ENCODE assay signal across 1 cellular context in genomic region chr3:149373235-149374125, GRCh38.
TF ChIP-seq lines count a peak whose summit lies in the region.

No MANE protein-coding gene starts in this region.

TF ChIP-seq in A549, 52 proteins besides CTCF, POLR2A, EP300 and RAD21 (continued from another document):
- TF ChIP-seq, protein P1, sequence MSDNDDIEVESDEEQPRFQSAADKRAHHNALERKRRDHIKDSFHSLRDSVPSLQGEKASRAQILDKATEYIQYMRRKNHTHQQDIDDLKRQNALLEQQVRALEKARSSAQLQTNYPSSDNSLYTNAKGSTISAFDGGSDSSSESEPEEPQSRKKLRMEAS (IDR thresholded peaks at IDR 0.05): peak; percentile 26; the same call in 1 of the 2 replicates
- TF ChIP-seq PHF8 (IDR thresholded peaks at IDR 0.05; ENCODE audit: borderline replicate concordance, low read depth) (no peak), NR3C1 (IDR thresholded peaks at IDR 0.05) (no peak), JUNB (IDR thresholded peaks at IDR 0.05) (peak; percentile 79), MAFK (IDR thresholded peaks at IDR 0.05; ENCODE audit: partially characterized antibody) (peak; percentile 99), GATA3 (IDR thresholded peaks at IDR 0.05; ENCODE audit: borderline replicate concordance) (peak; percentile 71), CHD2 (IDR thresholded peaks at IDR 0.05; ENCODE audit: low read length, partially characterized antibody) (no peak), MYC (IDR thresholded peaks at IDR 0.05; ENCODE audit: borderline replicate concordance, low read length) (no peak), HOXB13 (CRISPR knock-in tag; IDR thresholded peaks at IDR 0.05; ENCODE audit: low read depth) (no peak; the same call in 1 of the 2 replicates), EHMT2 (IDR thresholded peaks at IDR 0.05; ENCODE audit: low read depth) (no peak), NPAS2 (CRISPR knock-in tag; IDR thresholded peaks at IDR 0.05; ENCODE audit: borderline replicate concordance) (no peak), RNF2 (IDR thresholded peaks at IDR 0.05; ENCODE audit: borderline replicate concordance, low read depth) (no peak), CHD4 (IDR thresholded peaks at IDR 0.05; ENCODE audit: borderline replicate concordance) (no peak), PBX3 (IDR thresholded peaks at IDR 0.05) (no peak), CBX2 (IDR thresholded peaks at IDR 0.05; ENCODE audit: borderline replicate concordance, low read depth) (no peak), SMC3 (IDR thresholded peaks at IDR 0.05) (0 out of 3 replicates have a peak, but pooled peaks have one; percentile 20), ESRRA (IDR thresholded peaks at IDR 0.05; ENCODE audit: borderline replicate concordance, low read length) (no peak), USF2 (IDR thresholded peaks at IDR 0.05) (no peak), ZC3H11A (IDR thresholded peaks at IDR 0.05) (no peak), KDM1A (IDR thresholded peaks at IDR 0.05; ENCODE audit: low read depth) (no peak), SREBF2 (IDR thresholded peaks at IDR 0.05) (no peak), ATOH8 (CRISPR knock-in tag; IDR thresholded peaks at IDR 0.05; ENCODE audit: low read depth) (no peak), FOSB (CRISPR knock-in tag; IDR thresholded peaks at IDR 0.05) (peak; percentile 86), TP53 (CRISPR knock-in tag; IDR thresholded peaks at IDR 0.05) (peak; percentile 88), JUN (IDR thresholded peaks at IDR 0.05) (peak; percentile 41 to 70; a peak in 2 of 5 replicates), FOXS1 (CRISPR knock-in tag; IDR thresholded peaks at IDR 0.05) (no peak), HMGXB4 (CRISPR knock-in tag; IDR thresholded peaks at IDR 0.05; ENCODE audit: borderline replicate concordance) (peak; percentile 85), KDM5A (IDR thresholded peaks at IDR 0.05) (no peak), RFX5 (IDR thresholded peaks at IDR 0.05) (0 out of 2 replicates have a peak, but pooled peaks have one; percentile 38), POLR2AphosphoS2 (conservative IDR thresholded peaks at IDR 0.05; ENCODE audit: low read length) (peak; percentile 23; the same call in 1 of the 2 replicates), HOXA7 (CRISPR knock-in tag; IDR thresholded peaks at IDR 0.05) (peak; percentile 85), FOSL2 (IDR thresholded peaks at IDR 0.05) (peak; percentile 36; the same call in 1 of the 2 replicates), FOSL2 (CRISPR knock-in tag; IDR thresholded peaks at IDR 0.05) (peak; percentile 82), ZNF302 (CRISPR knock-in tag; IDR thresholded peaks at IDR 0.05) (no peak), HDAC2 (IDR thresholded peaks at IDR 0.05) (no peak), NFE2L2 (conservative IDR thresholded peaks at IDR 0.05; ENCODE audit: low read length) (peak; percentile 97), HES2 (IDR thresholded peaks at IDR 0.05) (peak; percentile 82), HOXB5 (CRISPR knock-in tag; IDR thresholded peaks at IDR 0.05) (no peak), CBX8 (IDR thresholded peaks at IDR 0.05) (no peak), HEYL (CRISPR knock-in tag; IDR thresholded peaks at IDR 0.05) (no peak), RARB (CRISPR knock-in tag; IDR thresholded peaks at IDR 0.05) (peak; percentile 62; the same call in 1 of the 2 replicates)
- TF ChIP-seq, protein P2, sequence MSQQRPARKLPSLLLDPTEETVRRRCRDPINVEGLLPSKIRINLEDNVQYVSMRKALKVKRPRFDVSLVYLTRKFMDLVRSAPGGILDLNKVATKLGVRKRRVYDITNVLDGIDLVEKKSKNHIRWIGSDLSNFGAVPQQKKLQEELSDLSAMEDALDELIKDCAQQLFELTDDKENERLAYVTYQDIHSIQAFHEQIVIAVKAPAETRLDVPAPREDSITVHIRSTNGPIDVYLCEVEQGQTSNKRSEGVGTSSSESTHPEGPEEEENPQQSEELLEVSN (IDR thresholded peaks at IDR 0.05; ENCODE audit: borderline replicate concordance, low read depth): no peak
- TF ChIP-seq, protein P3, sequence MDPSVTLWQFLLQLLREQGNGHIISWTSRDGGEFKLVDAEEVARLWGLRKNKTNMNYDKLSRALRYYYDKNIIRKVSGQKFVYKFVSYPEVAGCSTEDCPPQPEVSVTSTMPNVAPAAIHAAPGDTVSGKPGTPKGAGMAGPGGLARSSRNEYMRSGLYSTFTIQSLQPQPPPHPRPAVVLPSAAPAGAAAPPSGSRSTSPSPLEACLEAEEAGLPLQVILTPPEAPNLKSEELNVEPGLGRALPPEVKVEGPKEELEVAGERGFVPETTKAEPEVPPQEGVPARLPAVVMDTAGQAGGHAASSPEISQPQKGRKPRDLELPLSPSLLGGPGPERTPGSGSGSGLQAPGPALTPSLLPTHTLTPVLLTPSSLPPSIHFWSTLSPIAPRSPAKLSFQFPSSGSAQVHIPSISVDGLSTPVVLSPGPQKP (IDR thresholded peaks at IDR 0.05; ENCODE audit: low read depth, low read length): no peak
- TF ChIP-seq, protein P4, sequence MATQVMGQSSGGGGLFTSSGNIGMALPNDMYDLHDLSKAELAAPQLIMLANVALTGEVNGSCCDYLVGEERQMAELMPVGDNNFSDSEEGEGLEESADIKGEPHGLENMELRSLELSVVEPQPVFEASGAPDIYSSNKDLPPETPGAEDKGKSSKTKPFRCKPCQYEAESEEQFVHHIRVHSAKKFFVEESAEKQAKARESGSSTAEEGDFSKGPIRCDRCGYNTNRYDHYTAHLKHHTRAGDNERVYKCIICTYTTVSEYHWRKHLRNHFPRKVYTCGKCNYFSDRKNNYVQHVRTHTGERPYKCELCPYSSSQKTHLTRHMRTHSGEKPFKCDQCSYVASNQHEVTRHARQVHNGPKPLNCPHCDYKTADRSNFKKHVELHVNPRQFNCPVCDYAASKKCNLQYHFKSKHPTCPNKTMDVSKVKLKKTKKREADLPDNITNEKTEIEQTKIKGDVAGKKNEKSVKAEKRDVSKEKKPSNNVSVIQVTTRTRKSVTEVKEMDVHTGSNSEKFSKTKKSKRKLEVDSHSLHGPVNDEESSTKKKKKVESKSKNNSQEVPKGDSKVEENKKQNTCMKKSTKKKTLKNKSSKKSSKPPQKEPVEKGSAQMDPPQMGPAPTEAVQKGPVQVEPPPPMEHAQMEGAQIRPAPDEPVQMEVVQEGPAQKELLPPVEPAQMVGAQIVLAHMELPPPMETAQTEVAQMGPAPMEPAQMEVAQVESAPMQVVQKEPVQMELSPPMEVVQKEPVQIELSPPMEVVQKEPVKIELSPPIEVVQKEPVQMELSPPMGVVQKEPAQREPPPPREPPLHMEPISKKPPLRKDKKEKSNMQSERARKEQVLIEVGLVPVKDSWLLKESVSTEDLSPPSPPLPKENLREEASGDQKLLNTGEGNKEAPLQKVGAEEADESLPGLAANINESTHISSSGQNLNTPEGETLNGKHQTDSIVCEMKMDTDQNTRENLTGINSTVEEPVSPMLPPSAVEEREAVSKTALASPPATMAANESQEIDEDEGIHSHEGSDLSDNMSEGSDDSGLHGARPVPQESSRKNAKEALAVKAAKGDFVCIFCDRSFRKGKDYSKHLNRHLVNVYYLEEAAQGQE (IDR thresholded peaks at IDR 0.05): no peak
